ENCODE assay signal across 1 cellular context in the genomic region with DNA sequence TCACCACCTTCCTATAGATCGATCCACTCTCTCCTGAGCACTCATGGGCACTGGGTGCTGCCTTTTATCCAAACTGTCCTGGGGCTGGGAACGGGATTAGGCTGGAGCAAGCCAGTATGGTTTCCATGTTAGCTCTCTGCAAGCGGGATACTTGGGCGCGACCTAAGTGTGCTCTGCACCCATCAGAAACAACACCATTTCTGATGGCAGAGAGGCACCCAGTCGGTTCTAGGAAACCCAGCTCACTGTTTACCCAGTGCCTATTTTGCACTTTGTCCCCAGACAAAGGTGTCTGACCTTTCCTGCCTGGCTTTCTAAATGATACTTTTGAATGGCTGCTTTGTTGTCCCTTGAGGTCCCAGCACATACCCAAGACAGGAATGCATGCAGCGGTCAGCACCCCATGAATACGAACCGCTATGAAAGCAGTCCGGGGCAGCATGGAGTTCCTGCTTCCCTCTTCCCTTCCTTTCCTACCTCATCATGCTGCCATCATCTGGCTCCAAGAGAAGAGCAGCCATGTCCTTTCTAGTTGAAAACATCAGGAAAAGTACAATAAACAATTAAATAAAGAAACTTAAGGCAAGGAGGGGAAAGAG.
A peak's percentile ranks its signal among the peaks of the same experiment; 100 is the strongest.
TF ChIP-seq lines count a peak whose summit lies in the region.

No MANE protein-coding gene starts in this region.

TF ChIP-seq in HepG2, 621 proteins besides CTCF, POLR2A, EP300 and RAD21 (continued from another document):
- TF ChIP-seq, protein P1, sequence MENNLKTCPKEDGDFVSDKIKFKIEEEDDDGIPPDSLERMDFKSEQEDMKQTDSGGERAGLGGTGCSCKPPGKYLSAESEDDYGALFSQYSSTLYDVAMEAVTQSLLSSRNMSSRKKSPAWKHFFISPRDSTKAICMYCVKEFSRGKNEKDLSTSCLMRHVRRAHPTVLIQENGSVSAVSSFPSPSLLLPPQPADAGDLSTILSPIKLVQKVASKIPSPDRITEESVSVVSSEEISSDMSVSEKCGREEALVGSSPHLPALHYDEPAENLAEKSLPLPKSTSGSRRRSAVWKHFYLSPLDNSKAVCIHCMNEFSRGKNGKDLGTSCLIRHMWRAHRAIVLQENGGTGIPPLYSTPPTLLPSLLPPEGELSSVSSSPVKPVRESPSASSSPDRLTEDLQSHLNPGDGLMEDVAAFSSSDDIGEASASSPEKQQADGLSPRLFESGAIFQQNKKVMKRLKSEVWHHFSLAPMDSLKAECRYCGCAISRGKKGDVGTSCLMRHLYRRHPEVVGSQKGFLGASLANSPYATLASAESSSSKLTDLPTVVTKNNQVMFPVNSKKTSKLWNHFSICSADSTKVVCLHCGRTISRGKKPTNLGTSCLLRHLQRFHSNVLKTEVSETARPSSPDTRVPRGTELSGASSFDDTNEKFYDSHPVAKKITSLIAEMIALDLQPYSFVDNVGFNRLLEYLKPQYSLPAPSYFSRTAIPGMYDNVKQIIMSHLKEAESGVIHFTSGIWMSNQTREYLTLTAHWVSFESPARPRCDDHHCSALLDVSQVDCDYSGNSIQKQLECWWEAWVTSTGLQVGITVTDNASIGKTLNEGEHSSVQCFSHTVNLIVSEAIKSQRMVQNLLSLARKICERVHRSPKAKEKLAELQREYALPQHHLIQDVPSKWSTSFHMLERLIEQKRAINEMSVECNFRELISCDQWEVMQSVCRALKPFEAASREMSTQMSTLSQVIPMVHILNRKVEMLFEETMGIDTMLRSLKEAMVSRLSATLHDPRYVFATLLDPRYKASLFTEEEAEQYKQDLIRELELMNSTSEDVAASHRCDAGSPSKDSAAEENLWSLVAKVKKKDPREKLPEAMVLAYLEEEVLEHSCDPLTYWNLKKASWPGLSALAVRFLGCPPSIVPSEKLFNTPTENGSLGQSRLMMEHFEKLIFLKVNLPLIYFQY (CRISPR knock-in tag; IDR thresholded peaks at IDR 0.05; ENCODE audit: borderline replicate concordance), result peak; percentile 90
- TF ChIP-seq, protein P2, sequence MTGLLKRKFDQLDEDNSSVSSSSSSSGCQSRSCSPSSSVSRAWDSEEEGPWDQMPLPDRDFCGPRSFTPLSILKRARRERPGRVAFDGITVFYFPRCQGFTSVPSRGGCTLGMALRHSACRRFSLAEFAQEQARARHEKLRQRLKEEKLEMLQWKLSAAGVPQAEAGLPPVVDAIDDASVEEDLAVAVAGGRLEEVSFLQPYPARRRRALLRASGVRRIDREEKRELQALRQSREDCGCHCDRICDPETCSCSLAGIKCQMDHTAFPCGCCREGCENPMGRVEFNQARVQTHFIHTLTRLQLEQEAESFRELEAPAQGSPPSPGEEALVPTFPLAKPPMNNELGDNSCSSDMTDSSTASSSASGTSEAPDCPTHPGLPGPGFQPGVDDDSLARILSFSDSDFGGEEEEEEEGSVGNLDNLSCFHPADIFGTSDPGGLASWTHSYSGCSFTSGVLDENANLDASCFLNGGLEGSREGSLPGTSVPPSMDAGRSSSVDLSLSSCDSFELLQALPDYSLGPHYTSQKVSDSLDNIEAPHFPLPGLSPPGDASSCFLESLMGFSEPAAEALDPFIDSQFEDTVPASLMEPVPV (CRISPR knock-in tag; IDR thresholded peaks at IDR 0.05), result no peak
- TF ChIP-seq, protein P3, sequence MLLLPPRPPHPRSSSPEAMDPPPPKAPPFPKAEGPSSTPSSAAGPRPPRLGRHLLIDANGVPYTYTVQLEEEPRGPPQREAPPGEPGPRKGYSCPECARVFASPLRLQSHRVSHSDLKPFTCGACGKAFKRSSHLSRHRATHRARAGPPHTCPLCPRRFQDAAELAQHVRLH (CRISPR knock-in tag; IDR thresholded peaks at IDR 0.05; ENCODE audit: borderline replicate concordance, low read depth), result peak; percentile 90
- TF ChIP-seq, protein P4, sequence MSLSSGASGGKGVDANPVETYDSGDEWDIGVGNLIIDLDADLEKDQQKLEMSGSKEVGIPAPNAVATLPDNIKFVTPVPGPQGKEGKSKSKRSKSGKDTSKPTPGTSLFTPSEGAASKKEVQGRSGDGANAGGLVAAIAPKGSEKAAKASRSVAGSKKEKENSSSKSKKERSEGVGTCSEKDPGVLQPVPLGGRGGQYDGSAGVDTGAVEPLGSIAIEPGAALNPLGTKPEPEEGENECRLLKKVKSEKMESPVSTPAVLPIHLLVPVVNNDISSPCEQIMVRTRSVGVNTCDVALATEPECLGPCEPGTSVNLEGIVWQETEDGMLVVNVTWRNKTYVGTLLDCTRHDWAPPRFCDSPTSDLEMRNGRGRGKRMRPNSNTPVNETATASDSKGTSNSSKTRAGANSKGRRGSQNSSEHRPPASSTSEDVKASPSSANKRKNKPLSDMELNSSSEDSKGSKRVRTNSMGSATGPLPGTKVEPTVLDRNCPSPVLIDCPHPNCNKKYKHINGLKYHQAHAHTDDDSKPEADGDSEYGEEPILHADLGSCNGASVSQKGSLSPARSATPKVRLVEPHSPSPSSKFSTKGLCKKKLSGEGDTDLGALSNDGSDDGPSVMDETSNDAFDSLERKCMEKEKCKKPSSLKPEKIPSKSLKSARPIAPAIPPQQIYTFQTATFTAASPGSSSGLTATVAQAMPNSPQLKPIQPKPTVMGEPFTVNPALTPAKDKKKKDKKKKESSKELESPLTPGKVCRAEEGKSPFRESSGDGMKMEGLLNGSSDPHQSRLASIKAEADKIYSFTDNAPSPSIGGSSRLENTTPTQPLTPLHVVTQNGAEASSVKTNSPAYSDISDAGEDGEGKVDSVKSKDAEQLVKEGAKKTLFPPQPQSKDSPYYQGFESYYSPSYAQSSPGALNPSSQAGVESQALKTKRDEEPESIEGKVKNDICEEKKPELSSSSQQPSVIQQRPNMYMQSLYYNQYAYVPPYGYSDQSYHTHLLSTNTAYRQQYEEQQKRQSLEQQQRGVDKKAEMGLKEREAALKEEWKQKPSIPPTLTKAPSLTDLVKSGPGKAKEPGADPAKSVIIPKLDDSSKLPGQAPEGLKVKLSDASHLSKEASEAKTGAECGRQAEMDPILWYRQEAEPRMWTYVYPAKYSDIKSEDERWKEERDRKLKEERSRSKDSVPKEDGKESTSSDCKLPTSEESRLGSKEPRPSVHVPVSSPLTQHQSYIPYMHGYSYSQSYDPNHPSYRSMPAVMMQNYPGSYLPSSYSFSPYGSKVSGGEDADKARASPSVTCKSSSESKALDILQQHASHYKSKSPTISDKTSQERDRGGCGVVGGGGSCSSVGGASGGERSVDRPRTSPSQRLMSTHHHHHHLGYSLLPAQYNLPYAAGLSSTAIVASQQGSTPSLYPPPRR (CRISPR knock-in tag; IDR thresholded peaks at IDR 0.05; ENCODE audit: borderline replicate concordance), result peak; percentile 66
- TF ChIP-seq RBM39 (IDR thresholded peaks at IDR 0.05; ENCODE audit: low read depth, low read length, poor library complexity, severe bottlenecking) (no peak), ZNF337 (CRISPR knock-in tag; IDR thresholded peaks at IDR 0.05; ENCODE audit: borderline replicate concordance, low read depth) (0 out of 2 replicates have a peak, but pooled peaks have one; percentile 64), BRD4 (CRISPR knock-in tag; IDR thresholded peaks at IDR 0.05) (peak; percentile 95), MED1 (CRISPR knock-in tag; IDR thresholded peaks at IDR 0.05) (peak; percentile 98), ZNF17 (CRISPR knock-in tag; IDR thresholded peaks at IDR 0.05) (no peak), RBM22 (optimal IDR thresholded peaks at IDR 0.05; ENCODE audit: low read length) (no peak), SP1 (IDR thresholded peaks at IDR 0.05) (no peak), SP1 (CRISPR knock-in tag; IDR thresholded peaks at IDR 0.05) (no peak), KLF11 (CRISPR knock-in tag; IDR thresholded peaks at IDR 0.05) (no peak), GTF3A (CRISPR knock-in tag; conservative IDR thresholded peaks at IDR 0.05) (no peak), SP4 (CRISPR knock-in tag; IDR thresholded peaks at IDR 0.05) (0 out of 2 replicates have a peak, but pooled peaks have one; percentile 36)
- TF ChIP-seq, protein P5, sequence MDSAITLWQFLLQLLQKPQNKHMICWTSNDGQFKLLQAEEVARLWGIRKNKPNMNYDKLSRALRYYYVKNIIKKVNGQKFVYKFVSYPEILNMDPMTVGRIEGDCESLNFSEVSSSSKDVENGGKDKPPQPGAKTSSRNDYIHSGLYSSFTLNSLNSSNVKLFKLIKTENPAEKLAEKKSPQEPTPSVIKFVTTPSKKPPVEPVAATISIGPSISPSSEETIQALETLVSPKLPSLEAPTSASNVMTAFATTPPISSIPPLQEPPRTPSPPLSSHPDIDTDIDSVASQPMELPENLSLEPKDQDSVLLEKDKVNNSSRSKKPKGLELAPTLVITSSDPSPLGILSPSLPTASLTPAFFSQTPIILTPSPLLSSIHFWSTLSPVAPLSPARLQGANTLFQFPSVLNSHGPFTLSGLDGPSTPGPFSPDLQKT (CRISPR knock-in tag; IDR thresholded peaks at IDR 0.05; ENCODE audit: borderline replicate concordance), result no peak
- TF ChIP-seq, protein P6, sequence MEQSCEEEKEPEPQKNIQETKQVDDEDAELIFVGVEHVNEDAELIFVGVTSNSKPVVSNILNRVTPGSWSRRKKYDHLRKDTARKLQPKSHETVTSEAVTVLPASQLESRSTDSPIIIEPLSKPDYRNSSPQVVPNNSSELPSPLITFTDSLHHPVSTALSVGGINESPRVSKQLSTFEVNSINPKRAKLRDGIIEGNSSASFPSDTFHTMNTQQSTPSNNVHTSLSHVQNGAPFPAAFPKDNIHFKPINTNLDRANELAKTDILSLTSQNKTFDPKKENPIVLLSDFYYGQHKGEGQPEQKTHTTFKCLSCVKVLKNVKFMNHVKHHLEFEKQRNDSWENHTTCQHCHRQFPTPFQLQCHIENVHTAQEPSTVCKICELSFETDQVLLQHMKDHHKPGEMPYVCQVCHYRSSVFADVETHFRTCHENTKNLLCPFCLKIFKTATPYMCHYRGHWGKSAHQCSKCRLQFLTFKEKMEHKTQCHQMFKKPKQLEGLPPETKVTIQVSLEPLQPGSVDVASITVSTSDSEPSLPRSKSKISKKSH (CRISPR knock-in tag; IDR thresholded peaks at IDR 0.05; ENCODE audit: borderline replicate concordance), result no peak
- TF ChIP-seq, protein P7, sequence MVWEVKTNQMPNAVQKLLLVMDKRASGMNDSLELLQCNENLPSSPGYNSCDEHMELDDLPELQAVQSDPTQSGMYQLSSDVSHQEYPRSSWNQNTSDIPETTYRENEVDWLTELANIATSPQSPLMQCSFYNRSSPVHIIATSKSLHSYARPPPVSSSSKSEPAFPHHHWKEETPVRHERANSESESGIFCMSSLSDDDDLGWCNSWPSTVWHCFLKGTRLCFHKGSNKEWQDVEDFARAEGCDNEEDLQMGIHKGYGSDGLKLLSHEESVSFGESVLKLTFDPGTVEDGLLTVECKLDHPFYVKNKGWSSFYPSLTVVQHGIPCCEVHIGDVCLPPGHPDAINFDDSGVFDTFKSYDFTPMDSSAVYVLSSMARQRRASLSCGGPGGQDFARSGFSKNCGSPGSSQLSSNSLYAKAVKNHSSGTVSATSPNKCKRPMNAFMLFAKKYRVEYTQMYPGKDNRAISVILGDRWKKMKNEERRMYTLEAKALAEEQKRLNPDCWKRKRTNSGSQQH (CRISPR knock-in tag; IDR thresholded peaks at IDR 0.05; ENCODE audit: low read depth), result peak; percentile 43; the same call in 1 of the 2 replicates
